8 cellular contexts compared by ENCODE assay signal in genomic region chr11:67732045-67732787, GRCh38. TPM values are rescaled to one million over a fixed set of nuclear protein-coding genes. Genes with fewer than 3 reads are reported as not detected.
DNase-seq lines count a peak whose midpoint lies in the region; ATAC-seq lines count a peak whose summit lies in the region.

No MANE protein-coding gene starts in this region.

- no peak overlapping the region for H3K27ac Mint-ChIP-seq in activated T-cell treated with anti-CD3 and anti-CD28 coated beads, Interleukin-2, amount 50 U/mL, for 72 hours
- no peak overlapping the region for H3K27ac Mint-ChIP-seq in stimulated activated memory B cell treated with anti-CD40 and anti-IgM and Interleukin-4, amounts not matched to agents 10 μg/mL and 1 μg/mL and 100 μg/mL, for 72 hours

- H3K9me3 Mint-ChIP-seq in activated T-cell treated with anti-CD3 and anti-CD28 coated beads, Interleukin-2, amount 50 U/mL, for 72 hours: no peaks in the 10 kb centered on the region
- H3K9me3 Mint-ChIP-seq in stimulated activated memory B cell treated with anti-CD40 and anti-IgM and Interleukin-4, amounts not matched to agents 10 μg/mL and 1 μg/mL and 100 μg/mL, for 72 hours: no peaks in the 10 kb centered on the region

- peak; percentile 80 for DNase-seq in NCI-H2171 treated with DMSO at 0.1 percent for 48 hours (lab: John Stamatoyannopoulos, UW)
- DNase-seq in activated T-cell treated with anti-CD3 and anti-CD28 coated beads, Interleukin-2, amount 50 U/mL, for 72 hours: peak; percentile 31 to 55
- DNase-seq in SHP77 (lab: John Stamatoyannopoulos, UW): no peak
- no peak for DNase-seq in NCI-H748 (lab: John Stamatoyannopoulos, UW; ENCODE audit: unreplicated experiment)

- H3K4me3 Mint-ChIP-seq in activated T-cell treated with anti-CD3 and anti-CD28 coated beads, Interleukin-2, amount 50 U/mL, for 72 hours: peak overlapping the region; percentile 51 to 76
- H3K4me3 Mint-ChIP-seq in stimulated activated memory B cell treated with anti-CD40 and anti-IgM and Interleukin-4, amounts not matched to agents 10 μg/mL and 1 μg/mL and 100 μg/mL, for 72 hours: peak overlapping the region; percentile 62

- H3K4me1 Mint-ChIP-seq in activated T-cell treated with anti-CD3 and anti-CD28 coated beads, Interleukin-2, amount 50 U/mL, for 72 hours (ENCODE audit: low read depth): peaks cover 34% of the 10 kb centered on the region
- peaks cover 17% of the 10 kb centered on the region for H3K4me1 Mint-ChIP-seq in stimulated activated memory B cell treated with anti-CD40 and anti-IgM and Interleukin-4, amounts not matched to agents 10 μg/mL and 1 μg/mL and 100 μg/mL, for 72 hours

- peak overlapping the region; percentile 38 for H3K4me3 ChIP-seq in iPS-18c (ENCODE audit: insufficient read depth, low read depth, low read length)

- no peaks in the 10 kb centered on the region for H3K36me3 ChIP-seq in ES-I3 (ENCODE audit: insufficient read depth, low read length)

- H3K36me3 Mint-ChIP-seq in activated T-cell treated with anti-CD3 and anti-CD28 coated beads, Interleukin-2, amount 50 U/mL, for 72 hours (ENCODE audit: insufficient read depth in 2 of 2): no peaks in the 10 kb centered on the region
- no peaks in the 10 kb centered on the region for H3K36me3 Mint-ChIP-seq in stimulated activated memory B cell treated with anti-CD40 and anti-IgM and Interleukin-4, amounts not matched to agents 10 μg/mL and 1 μg/mL and 100 μg/mL, for 72 hours

- H3K27me3 Mint-ChIP-seq in activated T-cell treated with anti-CD3 and anti-CD28 coated beads, Interleukin-2, amount 50 U/mL, for 72 hours (ENCODE audit: low read depth): peaks cover 19% of the 10 kb centered on the region
- peaks cover 43% of the 10 kb centered on the region for H3K27me3 Mint-ChIP-seq in stimulated activated memory B cell treated with anti-CD40 and anti-IgM and Interleukin-4, amounts not matched to agents 10 μg/mL and 1 μg/mL and 100 μg/mL, for 72 hours

- peak; percentile 61 to 75 for ATAC-seq in activated T-cell treated with anti-CD3 and anti-CD28 coated beads, Interleukin-2, amount 50 U/mL, for 72 hours (replicated peaks in 1 of 2)
- ATAC-seq in stimulated activated memory B cell treated with anti-CD40 and anti-IgM and Interleukin-4, amounts not matched to agents 10 μg/mL and 1 μg/mL and 100 μg/mL, for 72 hours: no peak
- no peak for ATAC-seq in GM21825 (IDR thresholded peaks at IDR 0.05; ENCODE audit: unreplicated experiment)

- H3K9ac ChIP-seq in ES-I3 (ENCODE audit: low read depth, low read length): peak overlapping the region; percentile 44; the same call in 1 of the 2 replicates

- no peaks in the 10 kb centered on the region; the same call in 1 of the 2 replicates for H3K9me3 ChIP-seq in ES-I3 (ENCODE audit: control insufficient read depth, insufficient read depth, low read length)
- no peaks in the 10 kb centered on the region for H3K9me3 ChIP-seq in iPS-18c (ENCODE audit: control insufficient read depth, insufficient read depth, low read length)

- H3K4me1 ChIP-seq in ES-I3 (ENCODE audit: insufficient read depth, low read length): peaks cover 3% of the 10 kb centered on the region; the same call in 1 of the 2 replicates

RNA-seq across cellular contexts. Expression of gene ALDH3B2, which starts 57.8 kb away (rescaled TPM):
- not detected for total RNA-seq in activated T-cell treated with anti-CD3 and anti-CD28 coated beads, Interleukin-2, amount 50 U/mL, for 72 hours

Comparison
In these comparisons a context has a peak if more than half of its experiments do, and no peak if none do; other contexts are left out.
1. DNase-seq: peak in NCI-H2171 treated with DMSO at 0.1 percent for 48 hours (single experiment) and activated T-cell treated with anti-CD3 and anti-CD28 coated beads, Interleukin-2, amount 50 U/mL, for 72 hours (2 of 2); none in SHP77 (0 of 2) and NCI-H748 (single experiment).
2. ATAC-seq: peak in activated T-cell treated with anti-CD3 and anti-CD28 coated beads, Interleukin-2, amount 50 U/mL, for 72 hours (2 of 2); none in stimulated activated memory B cell treated with anti-CD40 and anti-IgM and Interleukin-4, amounts not matched to agents 10 μg/mL and 1 μg/mL and 100 μg/mL, for 72 hours (single experiment) and GM21825 (single experiment).